ENCODE assay signal across 26 cellular contexts in the genomic region with DNA sequence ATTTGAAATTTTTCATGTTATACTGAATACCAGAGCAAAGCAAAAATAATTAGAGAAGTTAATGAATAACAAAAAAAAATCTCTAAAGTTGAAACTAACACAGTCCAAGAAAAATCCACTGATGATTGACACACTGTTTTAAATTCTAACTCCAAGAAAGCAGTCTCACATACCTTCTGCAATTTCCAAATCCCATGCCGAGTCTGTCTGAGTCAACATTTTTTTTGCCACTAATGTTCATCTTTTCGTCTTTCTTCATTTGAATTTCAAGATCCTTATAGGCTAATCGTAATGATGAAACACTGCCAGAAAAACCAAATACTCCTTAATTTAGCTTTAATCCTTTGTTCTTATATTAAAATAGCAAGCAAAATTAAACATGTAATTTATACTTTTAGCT.
"Had no signal": no experiment of that assay in that cellular context is flagged by ENCODE, and none has a peak within 500 bp of the region (broad histone marks: within the 10 kb centered on the region; RNA-seq: fewer than 3 reads in every experiment).

No MANE protein-coding gene starts in this region.

- H3K9me3 ChIP-seq: body of pancreas, neutrophil, pancreas, stomach, suprapubic skin had no signal

- H3K4me3 ChIP-seq: body of pancreas, coronary artery, pancreas, stomach, suprapubic skin, tibial nerve had no signal

- H3K27ac Mint-ChIP-seq: activated CD4-positive, alpha-beta T cell treated with anti-CD3 and anti-CD28 coated beads for 36 hours; activated CD8-positive, alpha-beta memory T cell treated with anti-CD3 and anti-CD28 coated beads, Interleukin-2, amount 10 ng/mL, durations not matched to agents 7 days and 5 days; activated CD8-positive, alpha-beta T cell treated with anti-CD3 and anti-CD28 coated beads, Interleukin-2, amount 10 ng/mL, durations not matched to agents 7 days and 5 days; activated naive CD4-positive, alpha-beta T cell treated with anti-CD3 and anti-CD28 coated beads, Interleukin-2, amount 50 U/mL, for 72 hours; activated T-cell treated with anti-CD3 and anti-CD28 coated beads, Interleukin-2, amount 50 U/mL, for 72 hours; nephron; stimulated activated naive B cell treated with anti-CD40 and anti-IgM and Interleukin-4, amounts not matched to agents 10 μg/mL and 1 μg/mL and 100 μg/mL, for 72 hours; T-cell had no signal

- H3K9me3 Mint-ChIP-seq: activated naive CD4-positive, alpha-beta T cell treated with anti-CD3 and anti-CD28 coated beads, Interleukin-2, amount 50 U/mL, for 72 hours; activated T-cell treated with anti-CD3 and anti-CD28 coated beads, Interleukin-2, amount 50 U/mL, for 72 hours; stimulated activated naive B cell treated with anti-CD40 and anti-IgM and Interleukin-4, amounts not matched to agents 10 μg/mL and 1 μg/mL and 100 μg/mL, for 72 hours had no signal

- H3K27me3 Mint-ChIP-seq: activated CD4-positive, alpha-beta T cell treated with anti-CD3 and anti-CD28 coated beads for 36 hours; activated CD8-positive, alpha-beta memory T cell treated with anti-CD3 and anti-CD28 coated beads, Interleukin-2, amount 10 ng/mL, durations not matched to agents 7 days and 5 days; stimulated activated naive B cell treated with anti-CD40 and anti-IgM and Interleukin-4, amounts not matched to agents 10 μg/mL and 1 μg/mL and 100 μg/mL, for 72 hours; T-cell had no signal

- FAIRE-seq: endothelial cell of umbilical vein, frontal cortex, pancreas had no signal

- DNase-seq: activated CD4-positive, alpha-beta T cell treated with anti-CD3 and anti-CD28 coated beads for 36 hours; activated CD4-positive, CD25-positive, alpha-beta regulatory T cell; activated CD8-positive, alpha-beta memory T cell treated with anti-CD3 and anti-CD28 coated beads, Interleukin-2, amount 10 ng/mL, durations not matched to agents 7 days and 5 days; activated CD8-positive, alpha-beta T cell treated with anti-CD3 and anti-CD28 coated beads, Interleukin-2, amount 10 ng/mL, durations not matched to agents 7 days and 5 days; activated naive CD4-positive, alpha-beta T cell; activated T-cell treated with anti-CD3 and anti-CD28 coated beads, Interleukin-2, amount 50 U/mL, for 72 hours; aorta; body of pancreas; islet precursor cell; left colon; mammary epithelial cell; pancreas; right cardiac atrium; stimulated activated CD4-positive, alpha-beta T cell treated with anti-CD3 and anti-CD28 coated beads, Interleukin-15, amount 100 ng/mL, for 24 hours; stimulated activated CD4-positive, alpha-beta T cell treated with anti-CD3 and anti-CD28 coated beads, Interleukin-2, amount 100 ng/mL, for 24 hours; stimulated activated naive B cell treated with anti-CD40 and anti-IgM and Interleukin-4, amounts not matched to agents 10 μg/mL and 1 μg/mL and 100 μg/mL, for 72 hours; stomach; T-cell had no signal

- H3K27ac ChIP-seq: coronary artery, neutrophil, pancreas, stomach, suprapubic skin, tibial nerve had no signal

- H3K27me3 ChIP-seq: body of pancreas, neutrophil, pancreas, stomach, suprapubic skin, tibial nerve had no signal

- H3K4me1 Mint-ChIP-seq: activated CD8-positive, alpha-beta memory T cell treated with anti-CD3 and anti-CD28 coated beads, Interleukin-2, amount 10 ng/mL, durations not matched to agents 7 days and 5 days; T-cell had no signal

- H3K4me3 Mint-ChIP-seq: activated CD4-positive, alpha-beta T cell treated with anti-CD3 and anti-CD28 coated beads for 36 hours; activated CD8-positive, alpha-beta memory T cell treated with anti-CD3 and anti-CD28 coated beads, Interleukin-2, amount 10 ng/mL, durations not matched to agents 7 days and 5 days; activated CD8-positive, alpha-beta T cell treated with anti-CD3 and anti-CD28 coated beads, Interleukin-2, amount 10 ng/mL, durations not matched to agents 7 days and 5 days; activated T-cell treated with anti-CD3 and anti-CD28 coated beads, Interleukin-2, amount 50 U/mL, for 72 hours; nephron; stimulated activated naive B cell treated with anti-CD40 and anti-IgM and Interleukin-4, amounts not matched to agents 10 μg/mL and 1 μg/mL and 100 μg/mL, for 72 hours; T-cell had no signal
